In the genomic region with DNA sequence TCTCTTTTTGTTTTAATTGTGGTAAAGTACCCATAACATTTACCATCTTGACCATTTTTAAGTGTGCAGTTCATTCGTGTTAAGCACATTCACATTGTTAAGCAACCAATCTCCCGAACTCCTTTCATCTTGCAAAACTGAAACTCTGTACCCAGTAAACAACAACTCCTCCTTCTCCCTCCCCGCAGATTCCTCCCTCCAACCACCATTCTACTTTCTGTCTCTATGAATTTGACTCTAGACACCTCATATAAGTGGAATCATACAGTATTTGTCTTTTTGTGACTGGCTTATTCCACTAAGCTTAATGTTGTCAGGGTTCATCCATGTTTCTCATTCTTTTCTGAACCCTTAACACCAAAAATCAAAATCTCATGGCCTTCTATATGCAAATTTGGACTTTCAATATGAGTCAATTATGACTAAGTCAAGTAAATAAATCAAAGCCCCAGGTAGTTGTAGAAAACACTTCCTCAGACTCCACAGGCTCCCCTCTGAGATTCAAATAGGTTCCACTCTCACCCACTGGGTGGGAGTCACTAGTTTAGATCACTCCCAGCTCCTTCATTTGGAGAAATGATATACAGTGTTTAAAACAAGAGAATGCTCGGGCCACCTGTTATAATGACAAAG, we compare ENCODE assay signal across 9 cellular contexts. TPM values are rescaled to one million over a fixed set of nuclear protein-coding genes. Genes with fewer than 3 reads are reported as not detected.
DNase-seq lines count a peak whose midpoint lies in the region; ATAC-seq, FAIRE-seq and TF ChIP-seq lines count a peak whose summit lies in the region.
"Had no signal": no experiment of that assay in that cellular context is flagged by ENCODE, and none has a peak within 500 bp of the region (broad histone marks: within the 10 kb centered on the region; RNA-seq: fewer than 3 reads in every experiment).

No MANE protein-coding gene starts in this region.

- H4K20me1 ChIP-seq in PC-9 (ENCODE audit: insufficient read depth) = no peaks in the 10 kb centered on the region
- no peaks in the 10 kb centered on the region for H4K20me1 ChIP-seq in HepG2 (ENCODE audit: insufficient read depth, low read length)

- no peaks in the 10 kb centered on the region for H3K36me3 ChIP-seq in PC-9 (ENCODE audit: low read depth)
- H3K36me3 ChIP-seq in HepG2 (replicated peaks in 1 of 2; ENCODE audit: control insufficient read depth in 1 of 2, insufficient read depth in 2 of 2, low read length in 2 of 2) = no peaks in the 10 kb centered on the region
- H3K36me3 ChIP-seq in endodermal cell (ENCODE audit: control insufficient read depth, insufficient read depth, low read length) = no peaks in the 10 kb centered on the region

- intact Hi-C loops in PC-9 (cut with micrococcal nuclease; ENCODE audit: unreplicated experiment) = no loop called here
- intact Hi-C loops in HepG2 (cut with micrococcal nuclease; ENCODE audit: unreplicated experiment) = no loop called here

- peaks cover 14% of the 10 kb centered on the region for H3K36me3 Mint-ChIP-seq in activated T-helper 17 cell treated with anti-CD3 and anti-CD28 coated beads, Interleukin-2, amount 50 U/mL, for 72 hours (ENCODE audit: low read depth)
- H3K36me3 Mint-ChIP-seq in endodermal cell (ENCODE audit: low read depth) = peaks cover 15% of the 10 kb centered on the region

- H3K9me3 Mint-ChIP-seq in activated T-helper 17 cell treated with anti-CD3 and anti-CD28 coated beads, Interleukin-2, amount 50 U/mL, for 72 hours = no peaks in the 10 kb centered on the region
- H3K9me3 Mint-ChIP-seq in endodermal cell = peaks cover 49% of the 10 kb centered on the region

- H3K27ac Mint-ChIP-seq in activated T-helper 17 cell treated with anti-CD3 and anti-CD28 coated beads, Interleukin-2, amount 50 U/mL, for 72 hours = no peak overlapping the region
- no peak overlapping the region for H3K27ac Mint-ChIP-seq in endodermal cell

- H3K4me2 ChIP-seq in PC-9 (no peak overlapping the region), HepG2 (ENCODE audit: low read depth, low read length) (no peak overlapping the region)

- DNase-seq in PC-9 (no peak), HepG2 (ENCODE audit: low spot score) (no peak), endodermal cell (no peak), GM12892 (ENCODE audit: insufficient read length) (no peak)
- DNase-seq: foreskin fibroblast had no signal

- POLR2A ChIA-PET in PC-9 (lab: Charles Lee; ENCODE audit: unreplicated experiment) = interaction anchor here (0.5 kb wide), 1 partner anchor 136 kb away, joined by 7 read pairs; a partner anchor contains a TSS
- POLR2A ChIA-PET in HepG2 (lab: Yijun Ruan, JAX) = no interaction called here

- H3K27ac ChIP-seq in PC-9 = no peak overlapping the region
- no peak overlapping the region for H3K27ac ChIP-seq in HepG2 (ENCODE audit: extremely low read length, insufficient read depth, low read length)
- no peak overlapping the region for H3K27ac ChIP-seq in endodermal cell (ENCODE audit: low read depth, low read length)

- TF ChIP-seq CTCF in PC-9 (conservative IDR thresholded peaks at IDR 0.05) = no peak
- TF ChIP-seq CTCF in HepG2 (CRISPR knock-in tag; IDR thresholded peaks at IDR 0.05) = no peak
- no peak for TF ChIP-seq CTCF in endodermal cell (conservative IDR thresholded peaks at IDR 0.05)

- H3K79me2 ChIP-seq in PC-9 (ENCODE audit: low read depth) = no peaks in the 10 kb centered on the region
- no peaks in the 10 kb centered on the region for H3K79me2 ChIP-seq in HepG2 (ENCODE audit: insufficient read depth, low read length)

- TF ChIP-seq RAD21 in HepG2 (CRISPR knock-in tag; IDR thresholded peaks at IDR 0.05) = no peak

- H3K4me1 ChIP-seq in PC-9 (replicated peaks; ENCODE audit: insufficient read depth) (no peaks in the 10 kb centered on the region), HepG2 (ENCODE audit: insufficient read depth, low read length) (no peaks in the 10 kb centered on the region), endodermal cell (ENCODE audit: control insufficient read depth, insufficient read depth, low read length) (no peaks in the 10 kb centered on the region)

- H3K4me3 ChIP-seq in PC-9 (no peak overlapping the region), HepG2 (replicated peaks in 1 of 3; ENCODE audit: insufficient read depth in 1 of 3, low read depth in 2 of 3, low read length in 3 of 3) (no peak overlapping the region), endodermal cell (ENCODE audit: low read length) (no peak overlapping the region)

- H3K9me3 ChIP-seq in PC-9 (ENCODE audit: insufficient read depth, low read depth) (no peaks in the 10 kb centered on the region), HepG2 (ENCODE audit: low read length) (no peaks in the 10 kb centered on the region), endodermal cell (ENCODE audit: control insufficient read depth, low read length) (no peaks in the 10 kb centered on the region)

- ATAC-seq in GM18498 (IDR thresholded peaks at IDR 0.05; ENCODE audit: unreplicated experiment) (peak; percentile 77), GM19324 (IDR thresholded peaks at IDR 0.05; ENCODE audit: low FRiP score, unreplicated experiment) (peak; percentile 62), HG03025 (IDR thresholded peaks at IDR 0.05; ENCODE audit: low FRiP score, unreplicated experiment) (peak; percentile 57), HepG2 (no peak)
- peak; percentile 70 for ATAC-seq in activated T-helper 17 cell treated with anti-CD3 and anti-CD28 coated beads, Interleukin-2, amount 50 U/mL, for 72 hours (replicated peaks)

- no peaks in the 10 kb centered on the region for H3K27me3 Mint-ChIP-seq in activated T-helper 17 cell treated with anti-CD3 and anti-CD28 coated beads, Interleukin-2, amount 50 U/mL, for 72 hours
- H3K27me3 Mint-ChIP-seq in endodermal cell (ENCODE audit: insufficient read depth) = no peaks in the 10 kb centered on the region

- 6% methylated on average over 4 of the region's 4 CpGs for WGBS in HepG2 (ENCODE audit: low lambda C conversion rate)
- WGBS in endodermal cell (ENCODE audit: insufficient coverage in 1 of 2, insufficient read length in 1 of 2), 2 experiments = 85 to 100% methylated on average over 2 to 4 of the region's 4 CpGs

- peaks cover 62% of the 10 kb centered on the region for H3K27me3 ChIP-seq in PC-9 (ENCODE audit: insufficient read depth, low read depth)
- no peaks in the 10 kb centered on the region for H3K27me3 ChIP-seq in HepG2 (ENCODE audit: control insufficient read depth in 1 of 2, insufficient read depth in 2 of 2, low read length in 2 of 2)
- no peaks in the 10 kb centered on the region for H3K27me3 ChIP-seq in endodermal cell (ENCODE audit: control insufficient read depth, insufficient read depth, low read length, poor library complexity, severe bottlenecking)

- CTCF ChIA-PET in PC-9 (lab: Charles Lee) = no interaction called here
- CTCF ChIA-PET in HepG2 (lab: Yijun Ruan, JAX; ENCODE audit: low intra/inter-chr PET ratio, low total read pairs) = no interaction called here

- FAIRE-seq in HepG2 (lab: Jason Lieb, UNC) = no peak
- no peak for FAIRE-seq in GM12892 (lab: Jason Lieb, UNC)

- BruUV-seq in PC-9 (replicated peaks; lab: Mats Ljungman, UMichigan) = no TSS peak
- BruUV-seq in HepG2 (replicated peaks; lab: Mats Ljungman, UMichigan) = no TSS peak

- no peak for TF ChIP-seq POLR2A in HepG2 (IDR thresholded peaks at IDR 0.05; ENCODE audit: insufficient read depth in 1 of 2, low read depth in 2 of 2, low read length in 2 of 2)
- TF ChIP-seq POLR2A in GM12892 (IDR thresholded peaks at IDR 0.05; ENCODE audit: low read depth, low read length) = no peak

- peaks cover 6% of the 10 kb centered on the region for H3K4me1 Mint-ChIP-seq in activated T-helper 17 cell treated with anti-CD3 and anti-CD28 coated beads, Interleukin-2, amount 50 U/mL, for 72 hours
- H3K4me1 Mint-ChIP-seq in endodermal cell = no peaks in the 10 kb centered on the region

- no peak overlapping the region for H3K9ac ChIP-seq in HepG2 (ENCODE audit: insufficient read depth, low read depth, low read length)
- no peak overlapping the region for H3K9ac ChIP-seq in endodermal cell (ENCODE audit: extremely low read depth, low read length, poor library complexity, severe bottlenecking)

- in situ Hi-C loops in HepG2 (cut with HindIII; ENCODE audit: extremely low pct_ligation_motif_present, low pct_unique_long_range_greater_than_20kb) = no loop called here

- TF ChIP-seq EP300 in HepG2 (IDR thresholded peaks at IDR 0.05; ENCODE audit: low read depth in 2 of 2, low read length in 2 of 2) (no peak), HepG2 (CRISPR knock-in tag; IDR thresholded peaks at IDR 0.05; ENCODE audit: borderline replicate concordance) (no peak)

- H3K9me2 ChIP-seq in PC-9 (ENCODE audit: insufficient read depth) = no peaks in the 10 kb centered on the region

- H3K4me3 Mint-ChIP-seq in activated T-helper 17 cell treated with anti-CD3 and anti-CD28 coated beads, Interleukin-2, amount 50 U/mL, for 72 hours = peak overlapping the region; percentile 24
- no peak overlapping the region for H3K4me3 Mint-ChIP-seq in endodermal cell

- H3F3A ChIP-seq in PC-9 (ENCODE audit: insufficient read depth, low read depth) = no peaks in the 10 kb centered on the region

- H2AFZ ChIP-seq in PC-9 = no peak overlapping the region
- no peak overlapping the region for H2AFZ ChIP-seq in HepG2 (ENCODE audit: low read length)

RNA-seq across cellular contexts. Expression of a gene that starts 9.8 kb away (rescaled TPM):
- total RNA-seq in activated T-helper 17 cell treated with anti-CD3 and anti-CD28 coated beads, Interleukin-2, amount 50 U/mL, for 72 hours = 1 to 10 TPM in 1 of 2 donors, under 1 TPM in 1; 0.45 to 1.0 TPM
- not detected in 2 replicates for total RNA-seq in PC-9 (2021)
- not detected in 2 replicates for total RNA-seq in HepG2 (2016; rRNA removed; fragmentation: Illumina TruSeq; extraction: Trizol)
- not detected in 2 replicates for total RNA-seq in HepG2 (2016; cell fraction: cytosol; rRNA removed; fragmentation: Illumina TruSeq; extraction: Trizol; ENCODE audit: low read depth)
- total RNA-seq in HepG2 (2016; cell fraction: insoluble cytoplasmic fraction; rRNA removed; fragmentation: Illumina TruSeq; extraction: Trizol) = 0.04 TPM in 1 of 2 replicates, not detected in the other
- total RNA-seq in HepG2 (2016; cell fraction: membrane; rRNA removed; fragmentation: Illumina TruSeq; extraction: Trizol) = not detected in 2 replicates
- not detected in 2 replicates for total RNA-seq in HepG2 (2016; cell fraction: nucleus; rRNA removed; fragmentation: Illumina TruSeq; extraction: Trizol)
- 0.01 TPM in 1 of 2 replicates, not detected in the other for polyA plus RNA-seq in HepG2 (2011; rRNA removed)
- polyA plus RNA-seq in HepG2 (2011; cell fraction: cytosol; rRNA removed) = not detected in 2 replicates
- polyA plus RNA-seq in HepG2 (2011; cell fraction: nucleus; rRNA removed) = not detected in 2 replicates
- not detected in 2 replicates for polyA plus RNA-seq in HepG2 (2012)
- polyA plus RNA-seq in HepG2 (2016; cell fraction: cytosol; fragmentation: Illumina TruSeq; extraction: Trizol; ENCODE audit: low read depth) = not detected in 2 replicates
- not detected in 2 replicates for polyA plus RNA-seq in HepG2 (2016; cell fraction: insoluble cytoplasmic fraction; fragmentation: Illumina TruSeq; extraction: Trizol; ENCODE audit: low read depth)
- polyA plus RNA-seq in HepG2 (2016; cell fraction: membrane; fragmentation: Illumina TruSeq; extraction: Trizol; ENCODE audit: low read depth) = not detected in 2 replicates
- polyA plus RNA-seq in HepG2 (2016; cell fraction: nucleus; fragmentation: Illumina TruSeq; extraction: Trizol; ENCODE audit: insufficient read depth, low read depth) = 0.11 TPM in 1 of 2 replicates, not detected in the other
- not detected in 2 replicates for polyA minus RNA-seq in HepG2 (2011; rRNA and poly(A)+ RNA removed; ENCODE audit: low replicate concordance)
- not detected in 2 replicates for polyA minus RNA-seq in HepG2 (2011; cell fraction: cytosol; rRNA and poly(A)+ RNA removed)
- not detected in 2 replicates for polyA minus RNA-seq in HepG2 (2011; cell fraction: nucleus; rRNA and poly(A)+ RNA removed)
- total RNA-seq in endodermal cell = 1 to 10 TPM; 8.4 to 9.9 TPM
- polyA plus RNA-seq in endodermal cell (2013, experiment 1 of 2) = 17.5 TPM
- 14.4 TPM for polyA plus RNA-seq in endodermal cell (2013, experiment 2 of 2)
- polyA plus RNA-seq in GM12892 (2012; ENCODE audit: missing spikeins) = 0.32 TPM

RNA-seq across cellular contexts. Expression of a gene that starts 40.1 kb away (rescaled TPM):
- 1 to 10 TPM; 4.4 to 4.5 TPM for total RNA-seq in activated T-helper 17 cell treated with anti-CD3 and anti-CD28 coated beads, Interleukin-2, amount 50 U/mL, for 72 hours
- total RNA-seq in PC-9 (2021) (5.8 and 9.7 TPM in 2 replicates), HepG2 (2016; rRNA removed; fragmentation: Illumina TruSeq; extraction: Trizol) (29.5 and 43.2 TPM in 2 replicates), endodermal cell (10 to 100 TPM; 16.6 to 17.2 TPM)
- 10.7 and 11.2 TPM in 2 replicates for total RNA-seq in HepG2 (2016; cell fraction: cytosol; rRNA removed; fragmentation: Illumina TruSeq; extraction: Trizol; ENCODE audit: low read depth)
- 30.4 and 46.3 TPM in 2 replicates for total RNA-seq in HepG2 (2016; cell fraction: insoluble cytoplasmic fraction; rRNA removed; fragmentation: Illumina TruSeq; extraction: Trizol)
- total RNA-seq in HepG2 (2016; cell fraction: membrane; rRNA removed; fragmentation: Illumina TruSeq; extraction: Trizol) = 12.8 and 13.8 TPM in 2 replicates
- total RNA-seq in HepG2 (2016; cell fraction: nucleus; rRNA removed; fragmentation: Illumina TruSeq; extraction: Trizol) = 15.0 and 15.2 TPM in 2 replicates
- 9.9 and 12.6 TPM in 2 replicates for polyA plus RNA-seq in HepG2 (2011; rRNA removed)
- 4.8 and 7.0 TPM in 2 replicates for polyA plus RNA-seq in HepG2 (2011; cell fraction: cytosol; rRNA removed)
- polyA plus RNA-seq in HepG2 (2011; cell fraction: nucleus; rRNA removed) = 2.0 and 6.0 TPM in 2 replicates
- polyA plus RNA-seq in HepG2 (2012) = 26.8 and 37.1 TPM in 2 replicates
- polyA plus RNA-seq in HepG2 (2016; cell fraction: cytosol; fragmentation: Illumina TruSeq; extraction: Trizol; ENCODE audit: low read depth) = 16.6 and 17.5 TPM in 2 replicates
- 70.9 and 79.1 TPM in 2 replicates for polyA plus RNA-seq in HepG2 (2016; cell fraction: insoluble cytoplasmic fraction; fragmentation: Illumina TruSeq; extraction: Trizol; ENCODE audit: low read depth)
- 17.8 and 21.6 TPM in 2 replicates for polyA plus RNA-seq in HepG2 (2016; cell fraction: membrane; fragmentation: Illumina TruSeq; extraction: Trizol; ENCODE audit: low read depth)
- polyA plus RNA-seq in HepG2 (2016; cell fraction: nucleus; fragmentation: Illumina TruSeq; extraction: Trizol; ENCODE audit: insufficient read depth, low read depth) = 25.2 and 26.0 TPM in 2 replicates
- polyA minus RNA-seq in HepG2 (2011; rRNA and poly(A)+ RNA removed; ENCODE audit: low replicate concordance) = 1.4 and 2.5 TPM in 2 replicates
- 3.7 and 4.5 TPM in 2 replicates for polyA minus RNA-seq in HepG2 (2011; cell fraction: cytosol; rRNA and poly(A)+ RNA removed)
- polyA minus RNA-seq in HepG2 (2011; cell fraction: nucleus; rRNA and poly(A)+ RNA removed) = 12.4 and 15.5 TPM in 2 replicates
- 27.2 TPM for polyA plus RNA-seq in endodermal cell (2013, experiment 1 of 2)
- polyA plus RNA-seq in endodermal cell (2013, experiment 2 of 2) = 28.5 TPM
- polyA plus RNA-seq in GM12892 (2012; ENCODE audit: missing spikeins) = 46.5 TPM
